15 cellular contexts compared by ENCODE assay signal in genomic region chr12:60977966-60978365, GRCh38.
DNase-seq lines count a peak whose midpoint lies in the region; ATAC-seq, FAIRE-seq and TF ChIP-seq lines count a peak whose summit lies in the region.
"Had no signal": no experiment of that assay in that cellular context is flagged by ENCODE, and none has a peak within 500 bp of the region (broad histone marks: within the 10 kb centered on the region; RNA-seq: fewer than 3 reads in every experiment).

No MANE protein-coding gene starts in this region.

- intact Hi-C loops in sciatic nerve (cut with DNase I), result no loop called here

- H3K79me1 ChIP-seq in mesenchymal stem cell (replicated peaks; ENCODE audit: low read length, poor library complexity, severe bottlenecking), result no peaks in the 10 kb centered on the region

- H3K27me3 ChIP-seq in mesenchymal stem cell (ENCODE audit: control insufficient read depth in 1 of 2, insufficient read depth in 1 of 2, low read length in 2 of 2), result no peaks in the 10 kb centered on the region
- H3K27me3 ChIP-seq: gastrocnemius medialis had no signal

- H2BK12ac ChIP-seq in mesenchymal stem cell (ENCODE audit: low read length in 2 of 2), result no peak overlapping the region

- no peak overlapping the region for H4K91ac ChIP-seq in mesenchymal stem cell (ENCODE audit: low read length)

- TF ChIP-seq RAD21 in Ishikawa (IDR thresholded peaks at IDR 0.05; ENCODE audit: low read depth), result peak; percentile 44; the same call in 1 of the 2 replicates

- no peak overlapping the region for H3K18ac ChIP-seq in mesenchymal stem cell (ENCODE audit: low read depth in 1 of 2, low read length in 2 of 2)

- no peak overlapping the region for H2AK5ac ChIP-seq in mesenchymal stem cell (ENCODE audit: low read length, severe bottlenecking)

- no peaks in the 10 kb centered on the region for H3K4me1 ChIP-seq in mesenchymal stem cell (ENCODE audit: control insufficient read depth, insufficient read depth, low read depth, low read length)
- H3K4me1 ChIP-seq: gastrocnemius medialis had no signal

- no peak overlapping the region for H4K8ac ChIP-seq in mesenchymal stem cell (ENCODE audit: low read length)

- no peak for FAIRE-seq in D721Med (lab: Jason Lieb, UNC)

- H3K23ac ChIP-seq in mesenchymal stem cell (ENCODE audit: low read length in 2 of 2), result no peak overlapping the region

- TF ChIP-seq CTCF in D721Med (IDR thresholded peaks at IDR 0.05; ENCODE audit: insufficient read depth, missing control alignments) (peak; percentile 26), VCaP (conservative IDR thresholded peaks at IDR 0.05) (peak; percentile 73)

- H3K9ac ChIP-seq in mesenchymal stem cell (ENCODE audit: low read length), result no peak overlapping the region

- H3K4me2 ChIP-seq in mesenchymal stem cell (ENCODE audit: low read length, poor library complexity, severe bottlenecking), result no peak overlapping the region

- no peak overlapping the region for H2AFZ ChIP-seq in mesenchymal stem cell (ENCODE audit: low read depth, low read length)

- ATAC-seq in GM21529 (IDR thresholded peaks at IDR 0.05; ENCODE audit: unreplicated experiment), result no peak
- ATAC-seq in sciatic nerve, result no peak
- ATAC-seq: activated T-cell treated with anti-CD3 and anti-CD28 coated beads, Interleukin-2, amount 50 U/mL, for 72 hours; gastrocnemius medialis; naive thymus-derived CD4-positive, alpha-beta T cell had no signal

- no peak overlapping the region for H3K14ac ChIP-seq in mesenchymal stem cell (ENCODE audit: low read length in 2 of 2)

- H3K4me3 ChIP-seq in mesenchymal stem cell (ENCODE audit: insufficient read depth in 1 of 2, low read depth in 1 of 2, low read length in 2 of 2), result no peak overlapping the region
- H3K4me3 ChIP-seq: gastrocnemius medialis had no signal

- H2BK120ac ChIP-seq in mesenchymal stem cell (ENCODE audit: low read depth, low read length), result no peak overlapping the region

- no peak overlapping the region for H3K4ac ChIP-seq in mesenchymal stem cell (ENCODE audit: low read depth in 1 of 2, low read length in 2 of 2)

- H3K9me3 ChIP-seq in mesenchymal stem cell (ENCODE audit: control insufficient read depth, low read length), result peaks cover 4% of the 10 kb centered on the region
- H3K9me3 ChIP-seq: gastrocnemius medialis had no signal

- no peak for DNase-seq in D721Med (ENCODE audit: insufficient read length, low spot score)
- peak; percentile 6 for DNase-seq in mesenchymal stem cell
- no peak for DNase-seq in NCI-H446 treated with DMSO at 0.1 percent for 48 hours (lab: John Stamatoyannopoulos, UW)
- no peak for DNase-seq in DMS79 treated with DMSO at 0.1 percent for 48 hours (lab: John Stamatoyannopoulos, UW)
- DNase-seq in sciatic nerve (ENCODE audit: low spot score), result no peak
- DNase-seq: activated T-cell treated with anti-CD3 and anti-CD28 coated beads, Interleukin-2, amount 50 U/mL, for 72 hours; CD8-positive, alpha-beta memory T cell; effector CD4-positive, alpha-beta T cell; gastrocnemius medialis; kidney glomerular epithelial cell; naive thymus-derived CD4-positive, alpha-beta T cell; NCI-H510A had no signal

- H3K36me3 ChIP-seq in mesenchymal stem cell (ENCODE audit: control insufficient read depth in 1 of 2, insufficient read depth in 2 of 2, low read depth in 1 of 2, low read length in 2 of 2), result no peaks in the 10 kb centered on the region
- H3K36me3 ChIP-seq: gastrocnemius medialis had no signal

- H2BK5ac ChIP-seq in mesenchymal stem cell (ENCODE audit: low read depth, low read length, poor library complexity, severe bottlenecking), result no peak overlapping the region

- H3K27ac ChIP-seq in VCaP, result no peak overlapping the region
- H3K27ac ChIP-seq in mesenchymal stem cell (ENCODE audit: low read length, poor library complexity, severe bottlenecking), result no peak overlapping the region
- H3K27ac ChIP-seq: gastrocnemius medialis had no signal

- no peak for TF ChIP-seq EP300 in Ishikawa (IDR thresholded peaks at IDR 0.05; ENCODE audit: borderline replicate concordance)

- 71% methylated on average over 3 of the region's 3 CpGs for WGBS in mesenchymal stem cell

- H2BK15ac ChIP-seq in mesenchymal stem cell (ENCODE audit: low read depth, poor library complexity, severe bottlenecking), result no peak overlapping the region

TF ChIP-seq in Ishikawa, 13 proteins besides CTCF, POLR2A, EP300 and RAD21:
- TF ChIP-seq ZBTB7A (IDR thresholded peaks at IDR 0.05; ENCODE audit: low read depth), result no peak
- TF ChIP-seq TEAD4 (IDR thresholded peaks at IDR 0.05), result no peak
- TF ChIP-seq CREB1 (IDR thresholded peaks at IDR 0.05; ENCODE audit: low read depth), result no peak
- TF ChIP-seq USF1 (IDR thresholded peaks at IDR 0.05), result no peak
- no peak for TF ChIP-seq FOXM1 (IDR thresholded peaks at IDR 0.05; ENCODE audit: borderline replicate concordance, low read depth)
- no peak for TF ChIP-seq EGR1 (IDR thresholded peaks at IDR 0.05)
- TF ChIP-seq CEBPB (IDR thresholded peaks at IDR 0.05), result no peak
- no peak for TF ChIP-seq TCF12 (IDR thresholded peaks at IDR 0.05; ENCODE audit: low read depth)
- TF ChIP-seq REST (IDR thresholded peaks at IDR 0.05; ENCODE audit: low read depth), result no peak
- no peak for TF ChIP-seq TAF1 (IDR thresholded peaks at IDR 0.05; ENCODE audit: low read depth)
- no peak for TF ChIP-seq MAX (IDR thresholded peaks at IDR 0.05)
- no peak for TF ChIP-seq YY1 (IDR thresholded peaks at IDR 0.05; ENCODE audit: low read depth)
- TF ChIP-seq NFIC (IDR thresholded peaks at IDR 0.05), result no peak
TF ChIP-seq in Ishikawa: peak in this region for 0.
